ENCODE assay signal across 18 cellular contexts in genomic region chr14:99475660-99476059, GRCh38.
"Had no signal": no experiment of that assay in that cellular context is flagged by ENCODE, and none has a peak within 500 bp of the region (broad histone marks: within the 10 kb centered on the region; RNA-seq: fewer than 3 reads in every experiment).

No MANE protein-coding gene starts in this region.

- ATAC-seq: activated CD8-positive, alpha-beta T cell treated with anti-CD3 and anti-CD28 coated beads for 36 hours; activated T-helper 17 cell treated with anti-CD3 and anti-CD28 coated beads, Interleukin-2, amount 50 U/mL, for 72 hours; body of pancreas; effector memory CD8-positive, alpha-beta T cell; gastroesophageal sphincter; natural killer cell; sciatic nerve; stimulated activated memory B cell treated with anti-CD40 and anti-IgM and Interleukin-4, amounts not matched to agents 10 μg/mL and 1 μg/mL and 100 μg/mL, for 72 hours; T-cell had no signal

- H3K27ac ChIP-seq: body of pancreas, ovary, testis had no signal

- H3K9me3 ChIP-seq: body of pancreas, gastroesophageal sphincter, heart left ventricle, ovary, testis, upper lobe of left lung had no signal

- H3K4me3 ChIP-seq: body of pancreas, gastroesophageal sphincter, heart left ventricle, ovary, testis, upper lobe of left lung had no signal

- H3K27me3 Mint-ChIP-seq: activated CD4-positive, alpha-beta T cell treated with anti-CD3 and anti-CD28 coated beads, Interleukin-2, amount 10 ng/mL, durations not matched to agents 24 days and 14 days; activated CD8-positive, alpha-beta T cell treated with anti-CD3 and anti-CD28 coated beads for 36 hours; activated naive CD8-positive, alpha-beta T cell treated with anti-CD3 and anti-CD28 coated beads, Interleukin-2, amount 10 ng/mL, durations not matched to agents 7 days and 5 days; activated T-helper 17 cell treated with anti-CD3 and anti-CD28 coated beads, Interleukin-2, amount 50 U/mL, for 72 hours; effector memory CD8-positive, alpha-beta T cell; stimulated activated memory B cell treated with anti-CD40 and anti-IgM and Interleukin-4, amounts not matched to agents 10 μg/mL and 1 μg/mL and 100 μg/mL, for 72 hours; T-cell had no signal

- DNase-seq: activated CD4-positive, alpha-beta T cell treated with anti-CD3 and anti-CD28 coated beads, Interleukin-2, amount 10 ng/mL, durations not matched to agents 24 days and 14 days; activated CD8-positive, alpha-beta T cell treated with anti-CD3 and anti-CD28 coated beads for 36 hours; activated naive CD4-positive, alpha-beta T cell treated with Interleukin-2 at 50 U/mL for 16 hours; activated naive CD8-positive, alpha-beta T cell treated with anti-CD3 and anti-CD28 coated beads, Interleukin-2, amount 10 ng/mL, durations not matched to agents 7 days and 5 days; activated T-cell treated with anti-CD3 and anti-CD28 coated beads, Interleukin-2, amount 50 U/mL, for 1 hour; effector memory CD8-positive, alpha-beta T cell; heart left ventricle; natural killer cell; ovary; stimulated activated CD4-positive, alpha-beta T cell treated with anti-CD3 and anti-CD28 coated beads, Interleukin-4, amount 100 ng/mL, for 4 hours; T-cell; upper lobe of left lung had no signal

- H3K9me3 Mint-ChIP-seq: activated CD4-positive, alpha-beta T cell treated with anti-CD3 and anti-CD28 coated beads, Interleukin-2, amount 10 ng/mL, durations not matched to agents 24 days and 14 days; activated CD8-positive, alpha-beta T cell treated with anti-CD3 and anti-CD28 coated beads for 36 hours; activated naive CD8-positive, alpha-beta T cell treated with anti-CD3 and anti-CD28 coated beads, Interleukin-2, amount 10 ng/mL, durations not matched to agents 7 days and 5 days; activated T-helper 17 cell treated with anti-CD3 and anti-CD28 coated beads, Interleukin-2, amount 50 U/mL, for 72 hours; effector memory CD8-positive, alpha-beta T cell; natural killer cell; stimulated activated memory B cell treated with anti-CD40 and anti-IgM and Interleukin-4, amounts not matched to agents 10 μg/mL and 1 μg/mL and 100 μg/mL, for 72 hours; T-cell had no signal

- H3K4me3 Mint-ChIP-seq: activated CD4-positive, alpha-beta T cell treated with anti-CD3 and anti-CD28 coated beads, Interleukin-2, amount 10 ng/mL, durations not matched to agents 24 days and 14 days; activated CD8-positive, alpha-beta T cell treated with anti-CD3 and anti-CD28 coated beads for 36 hours; activated naive CD8-positive, alpha-beta T cell treated with anti-CD3 and anti-CD28 coated beads, Interleukin-2, amount 10 ng/mL, durations not matched to agents 7 days and 5 days; activated T-helper 17 cell treated with anti-CD3 and anti-CD28 coated beads, Interleukin-2, amount 50 U/mL, for 72 hours; effector memory CD8-positive, alpha-beta T cell; natural killer cell; stimulated activated memory B cell treated with anti-CD40 and anti-IgM and Interleukin-4, amounts not matched to agents 10 μg/mL and 1 μg/mL and 100 μg/mL, for 72 hours; T-cell had no signal

- H3K36me3 ChIP-seq: gastroesophageal sphincter, heart left ventricle, ovary, upper lobe of left lung had no signal

- H3K27ac Mint-ChIP-seq: activated CD4-positive, alpha-beta T cell treated with anti-CD3 and anti-CD28 coated beads, Interleukin-2, amount 10 ng/mL, durations not matched to agents 24 days and 14 days; activated CD8-positive, alpha-beta T cell treated with anti-CD3 and anti-CD28 coated beads for 36 hours; activated naive CD8-positive, alpha-beta T cell treated with anti-CD3 and anti-CD28 coated beads, Interleukin-2, amount 10 ng/mL, durations not matched to agents 7 days and 5 days; activated T-helper 17 cell treated with anti-CD3 and anti-CD28 coated beads, Interleukin-2, amount 50 U/mL, for 72 hours; effector memory CD8-positive, alpha-beta T cell; stimulated activated memory B cell treated with anti-CD40 and anti-IgM and Interleukin-4, amounts not matched to agents 10 μg/mL and 1 μg/mL and 100 μg/mL, for 72 hours; T-cell had no signal

- H3K36me3 Mint-ChIP-seq: activated naive CD8-positive, alpha-beta T cell treated with anti-CD3 and anti-CD28 coated beads, Interleukin-2, amount 10 ng/mL, durations not matched to agents 7 days and 5 days; natural killer cell had no signal

- H3K27me3 ChIP-seq: body of pancreas, gastroesophageal sphincter, heart left ventricle, ovary, testis, upper lobe of left lung had no signal
